In genomic region chrX:40570346-40571093, GRCh38 we compare ENCODE assay signal across 1 cellular context.
A peak's percentile ranks its signal among the peaks of the same experiment; 100 is the strongest.
TF ChIP-seq lines count a peak whose summit lies in the region.

No MANE protein-coding gene starts in this region.

TF ChIP-seq in K562, 482 proteins besides CTCF, POLR2A, EP300 and RAD21 (continues in another document):
- TF ChIP-seq CHD7 (IDR thresholded peaks at IDR 0.05; ENCODE audit: low read depth, low read length), result no peak
- TF ChIP-seq SPI1 (IDR thresholded peaks at IDR 0.05; ENCODE audit: borderline replicate concordance, low read depth, low read length), result peak; percentile 18; the same call in 1 of the 2 replicates
- TF ChIP-seq CEBPG (CRISPR knock-in tag; IDR thresholded peaks at IDR 0.05), result no peak
- TF ChIP-seq CEBPG (tag; conservative IDR thresholded peaks at IDR 0.05 in 1 of 2, IDR thresholded peaks at IDR 0.05 in 1 of 2), result no peak
- no peak for TF ChIP-seq ZNF175 (CRISPR knock-in tag; IDR thresholded peaks at IDR 0.05; ENCODE audit: low read depth)
- TF ChIP-seq PHF21A (IDR thresholded peaks at IDR 0.05; ENCODE audit: borderline replicate concordance, low read depth), result no peak
- no peak for TF ChIP-seq TCF15 (CRISPR knock-in tag; IDR thresholded peaks at IDR 0.05)
- no peak for TF ChIP-seq CBX3 (IDR thresholded peaks at IDR 0.05; ENCODE audit: borderline replicate concordance in 1 of 2, low read length in 2 of 2)
- no peak for TF ChIP-seq POU5F1 (IDR thresholded peaks at IDR 0.05; ENCODE audit: borderline replicate concordance, low read depth, low read length, partially characterized antibody)
- no peak for TF ChIP-seq VEZF1 (CRISPR knock-in tag; IDR thresholded peaks at IDR 0.05)
- TF ChIP-seq ZNF263 (CRISPR knock-in tag; IDR thresholded peaks at IDR 0.05; ENCODE audit: borderline replicate concordance), result peak; percentile 48; the same call in 1 of the 2 replicates
- no peak for TF ChIP-seq PTBP1 (IDR thresholded peaks at IDR 0.05; ENCODE audit: low read depth, low read length)
- TF ChIP-seq ZNF778 (CRISPR knock-in tag; IDR thresholded peaks at IDR 0.05), result no peak
- no peak for TF ChIP-seq MXI1 (IDR thresholded peaks at IDR 0.05; ENCODE audit: low read depth, low read length)
- no peak for TF ChIP-seq FOXJ3 (CRISPR knock-in tag; IDR thresholded peaks at IDR 0.05)
- no peak for TF ChIP-seq SIRT6 (IDR thresholded peaks at IDR 0.05; ENCODE audit: low read depth, low read length)
- no peak for TF ChIP-seq FIP1L1 (IDR thresholded peaks at IDR 0.05; ENCODE audit: low read depth, low read length, poor library complexity, severe bottlenecking)
- 0 out of 2 replicates have a peak, but pooled peaks have one; percentile 13 for TF ChIP-seq MGA (IDR thresholded peaks at IDR 0.05)
- TF ChIP-seq TSHZ1 (CRISPR knock-in tag; IDR thresholded peaks at IDR 0.05), result no peak
- TF ChIP-seq PYGO2 (tag; IDR thresholded peaks at IDR 0.05), result no peak
- TF ChIP-seq SAFB2 (IDR thresholded peaks at IDR 0.05; ENCODE audit: borderline replicate concordance, low read depth, low read length, severe bottlenecking), result no peak
- no peak for TF ChIP-seq NR1H2 (CRISPR knock-in tag; IDR thresholded peaks at IDR 0.05)
- no peak for TF ChIP-seq ZNF444 (CRISPR knock-in tag; IDR thresholded peaks at IDR 0.05)
- no peak for TF ChIP-seq MCM3 (IDR thresholded peaks at IDR 0.05)
- TF ChIP-seq NEUROD1 (IDR thresholded peaks at IDR 0.05; ENCODE audit: borderline replicate concordance, low read depth, low read length, partially characterized antibody), result no peak
- no peak for TF ChIP-seq EHMT2 (IDR thresholded peaks at IDR 0.05)
